In genomic region chr5:160083012-160083436, GRCh38 we compare ENCODE assay signal across 1 cellular context.
TF ChIP-seq lines count a peak whose summit lies in the region.

No MANE protein-coding gene starts in this region.

TF ChIP-seq in SK-N-SH treated with all-trans-retinoic acid at 6 μM for 48 hours, 23 proteins besides CTCF, POLR2A, EP300 and RAD21 (continued from another document):
- peak; percentile 87 for TF ChIP-seq PATZ1 (CRISPR knock-in tag; IDR thresholded peaks at IDR 0.05; ENCODE audit: borderline replicate concordance)
- peak; percentile 80 for TF ChIP-seq ISL1 (CRISPR knock-in tag; IDR thresholded peaks at IDR 0.05)
- TF ChIP-seq PPARA (CRISPR knock-in tag; IDR thresholded peaks at IDR 0.05; ENCODE audit: borderline replicate concordance) = no peak
- TF ChIP-seq TSHZ2 (CRISPR knock-in tag; IDR thresholded peaks at IDR 0.05) = no peak
- no peak for TF ChIP-seq ZNF8 (CRISPR knock-in tag; IDR thresholded peaks at IDR 0.05)
- no peak for TF ChIP-seq ZNF70 (CRISPR knock-in tag; IDR thresholded peaks at IDR 0.05)
- TF ChIP-seq ZFP3 (CRISPR knock-in tag; IDR thresholded peaks at IDR 0.05) = no peak
- TF ChIP-seq TCF4 (CRISPR knock-in tag; IDR thresholded peaks at IDR 0.05; ENCODE audit: borderline replicate concordance) = no peak
- no peak for TF ChIP-seq ZNF565 (CRISPR knock-in tag; conservative IDR thresholded peaks at IDR 0.05; ENCODE audit: low read depth)
- no peak for TF ChIP-seq ZC3H10 (CRISPR knock-in tag; IDR thresholded peaks at IDR 0.05)
- 0 out of 2 replicates have a peak, but pooled peaks have one; percentile 64 for TF ChIP-seq POU6F1 (CRISPR knock-in tag; IDR thresholded peaks at IDR 0.05; ENCODE audit: borderline replicate concordance, low read depth)
- no peak for TF ChIP-seq GLIS3 (CRISPR knock-in tag; IDR thresholded peaks at IDR 0.05)
- no peak for TF ChIP-seq ZFP30 (CRISPR knock-in tag; IDR thresholded peaks at IDR 0.05)
- peak; percentile 56; the same call in 1 of the 2 replicates for TF ChIP-seq RARB (CRISPR knock-in tag; IDR thresholded peaks at IDR 0.05)
- TF ChIP-seq CSRNP3 (CRISPR knock-in tag; IDR thresholded peaks at IDR 0.05) = no peak
- TF ChIP-seq CREB5 (CRISPR knock-in tag; IDR thresholded peaks at IDR 0.05; ENCODE audit: low read depth) = no peak
- no peak for TF ChIP-seq ARNTL (CRISPR knock-in tag; IDR thresholded peaks at IDR 0.05; ENCODE audit: borderline replicate concordance, low read depth)
- no peak for TF ChIP-seq SNAI2 (CRISPR knock-in tag; IDR thresholded peaks at IDR 0.05)
- TF ChIP-seq TOX (CRISPR knock-in tag; IDR thresholded peaks at IDR 0.05; ENCODE audit: borderline replicate concordance) = no peak
TF ChIP-seq in SK-N-SH treated with all-trans-retinoic acid at 6 μM for 48 hours: peak in this region for 4.
